In genomic region chr1:155191904-155192303, GRCh38 we compare ENCODE assay signal across 12 cellular contexts. TPM values are rescaled to one million over a fixed set of nuclear protein-coding genes. Genes with fewer than 3 reads are reported as not detected.
DNase-seq lines count a peak whose midpoint lies in the region; ATAC-seq and TF ChIP-seq lines count a peak whose summit lies in the region.
"Had no signal": no experiment of that assay in that cellular context is flagged by ENCODE, and none has a peak within 500 bp of the region (broad histone marks: within the 10 kb centered on the region; RNA-seq: fewer than 3 reads in every experiment).

No MANE protein-coding gene starts in this region.

- H3K9me3 Mint-ChIP-seq in H9, result peaks cover 4 to 5% of the 10 kb centered on the region in 2 experiments; a peak in 4 of 5 replicates
- H3K9me3 Mint-ChIP-seq in chondrocyte (ENCODE audit: low read depth), result no peaks in the 10 kb centered on the region
- H3K9me3 Mint-ChIP-seq in naive thymus-derived CD8-positive, alpha-beta T cell, result no peaks in the 10 kb centered on the region

- H3K27me3 Mint-ChIP-seq in H9 (ENCODE audit: low read depth), result peaks cover 5% of the 10 kb centered on the region
- no peaks in the 10 kb centered on the region for H3K27me3 Mint-ChIP-seq in chondrocyte (ENCODE audit: low read depth)
- peaks cover 0 to 2% (median 0%) of the 10 kb centered on the region in 5 donors for H3K27me3 Mint-ChIP-seq in naive thymus-derived CD8-positive, alpha-beta T cell

- H3K27ac ChIP-seq in ACC112 (ENCODE audit: low read depth, low read length), result 0 out of 2 replicates have a peak overlapping the region, but pooled peaks have one; percentile 29
- H3K27ac ChIP-seq in H9 (ENCODE audit: insufficient read length, low read depth, low read length), result no peak overlapping the region
- H3K27ac ChIP-seq: SJSA1 had no signal

- no peak overlapping the region for H3K56ac ChIP-seq in H9 (ENCODE audit: insufficient read length, low read depth, low read length)

- H3K36me3 Mint-ChIP-seq in H9 (ENCODE audit: insufficient read depth in 1 of 3, low read depth in 3 of 3), result peaks cover 14 to 20% (median 15%) of the 10 kb centered on the region in 3 experiments
- peaks cover 4% of the 10 kb centered on the region for H3K36me3 Mint-ChIP-seq in chondrocyte (ENCODE audit: low read depth)
- no peaks in the 10 kb centered on the region for H3K36me3 Mint-ChIP-seq in naive thymus-derived CD8-positive, alpha-beta T cell

- H3K23me2 ChIP-seq in H9 (ENCODE audit: insufficient read length, low read depth, low read length, poor library complexity, severe bottlenecking), result peaks cover 27% of the 10 kb centered on the region

- H3K4me2 ChIP-seq in H9 (ENCODE audit: insufficient read depth, insufficient read length, low read length), result no peak overlapping the region

- H3T11ph ChIP-seq in H9 (ENCODE audit: low read length), result no peak overlapping the region

- no peak overlapping the region for H2AFZ ChIP-seq in ACC112 (ENCODE audit: low read length, unreplicated experiment)
- H2AFZ ChIP-seq in H9 (ENCODE audit: low read length), result no peak overlapping the region

- no peak overlapping the region for H4K91ac ChIP-seq in H9 (ENCODE audit: insufficient read length, low read depth, low read length)

- H3K4ac ChIP-seq in H9 (ENCODE audit: low read depth, low read length), result no peak overlapping the region

- no peak overlapping the region for H4K5ac ChIP-seq in H9 (ENCODE audit: insufficient read length, low read depth, low read length)

- H3K79me2 ChIP-seq in ACC112 (ENCODE audit: control insufficient read depth, insufficient read depth, low read length, unreplicated experiment), result peaks cover 17% of the 10 kb centered on the region
- peaks cover 12% of the 10 kb centered on the region; the same call in 1 of the 2 replicates for H3K79me2 ChIP-seq in H9 (ENCODE audit: insufficient read depth, low read length)

- H4K20me1 ChIP-seq in H9 (ENCODE audit: control insufficient read depth, insufficient read depth, insufficient read length), result no peaks in the 10 kb centered on the region

- H3K9ac ChIP-seq in H9 (ENCODE audit: extremely low read depth, insufficient read length, low read length), result no peak overlapping the region

- H3K9me3 ChIP-seq in H9 (ENCODE audit: control insufficient read depth, low read depth, low read length), result no peaks in the 10 kb centered on the region
- H3K9me3 ChIP-seq: SJSA1 had no signal

- ATAC-seq in naive thymus-derived CD8-positive, alpha-beta T cell, result no peak

- no peak overlapping the region for H2BK120ac ChIP-seq in H9 (ENCODE audit: low read depth, low read length, poor library complexity, severe bottlenecking)

- H2AK5ac ChIP-seq in H9 (ENCODE audit: insufficient read length, low read length), result no peak overlapping the region

- H3K23ac ChIP-seq in H9 (ENCODE audit: insufficient read length, low read depth, low read length), result no peak overlapping the region

- no peak for TF ChIP-seq CTCF in H9 (conservative IDR thresholded peaks at IDR 0.05)
- no peak for TF ChIP-seq CTCF in chondrocyte (IDR thresholded peaks at IDR 0.05)

- H3K4me3 Mint-ChIP-seq in H9 (peak overlapping the region in 1 of 2 experiments; percentile 43; a peak in 1 of 5 replicates), chondrocyte (ENCODE audit: unreplicated experiment) (no peak overlapping the region)
- H3K4me3 Mint-ChIP-seq in naive thymus-derived CD8-positive, alpha-beta T cell, result peak overlapping the region in 6 of 10 donors; percentile 8 to 97 (median 38)

- no peak overlapping the region for H2BK15ac ChIP-seq in H9 (ENCODE audit: low read depth, low read length)

- H3K4me1 ChIP-seq in ACC112 (ENCODE audit: control insufficient read depth, insufficient read depth, low read length, unreplicated experiment), result peaks cover 25% of the 10 kb centered on the region
- H3K4me1 ChIP-seq in H9 (ENCODE audit: insufficient read depth, low read length), result peaks cover 8% of the 10 kb centered on the region

- H3K14ac ChIP-seq in H9 (ENCODE audit: insufficient read depth, low read length), result no peak overlapping the region

- no CpG with 5 or more reads among the region's 17 CpGs for WGBS in H9 (ENCODE audit: extremely low coverage, insufficient read length, low lambda C conversion rate)

- POLR2A ChIA-PET in naive thymus-derived CD8-positive, alpha-beta T cell (lab: Charles Lee), result interaction anchor here (4.5 to 5.1 kb wide), 3 partner anchors 16 to 34 kb away, joined by 27 to 150 read pairs (median 65); partner anchors contain the start of genes KRTCAP2, MTX1, THBS3 and TRIM46

- H3K79me1 ChIP-seq in H9 (ENCODE audit: insufficient read depth, low read depth, low read length, poor library complexity, severe bottlenecking), result no peaks in the 10 kb centered on the region

- H2BK12ac ChIP-seq in H9 (ENCODE audit: insufficient read length, low read depth, low read length), result no peak overlapping the region

- no peak overlapping the region for H4K8ac ChIP-seq in H9 (replicated peaks; ENCODE audit: insufficient read length, low read depth, low read length)

- peak overlapping the region in 2 of 3 experiments; percentile 56 to 74; a peak in 2 of 7 replicates for H3K27ac Mint-ChIP-seq in H9
- H3K27ac Mint-ChIP-seq in chondrocyte (ENCODE audit: unreplicated experiment), result peak overlapping the region; percentile 80
- peak overlapping the region in 9 of 10 donors; percentile 25 to 98 (median 87) for H3K27ac Mint-ChIP-seq in naive thymus-derived CD8-positive, alpha-beta T cell

- H2BK5ac ChIP-seq in H9 (ENCODE audit: insufficient read length, low read length), result no peak overlapping the region

- H3K4me1 Mint-ChIP-seq in H9, result peaks cover 27 to 38% of the 10 kb centered on the region in 2 experiments
- peaks cover 47% of the 10 kb centered on the region for H3K4me1 Mint-ChIP-seq in chondrocyte (ENCODE audit: low read depth)
- peaks cover 24 to 39% (median 31%) of the 10 kb centered on the region in 4 donors for H3K4me1 Mint-ChIP-seq in naive thymus-derived CD8-positive, alpha-beta T cell

- H3K18ac ChIP-seq in H9 (ENCODE audit: insufficient read length, low read depth, low read length), result no peak overlapping the region

- H3K36me3 ChIP-seq in ACC112 (ENCODE audit: insufficient read depth, low read length), result peaks cover 6% of the 10 kb centered on the region; the same call in 1 of the 2 replicates

- H3K4me3 ChIP-seq in ACC112 (ENCODE audit: low read depth, low read length), result no peak overlapping the region
- H3K4me3 ChIP-seq: SJSA1 had no signal

- H3K27me3 ChIP-seq in ACC112 (ENCODE audit: insufficient read depth, low read length) (no peaks in the 10 kb centered on the region), H9 (ENCODE audit: insufficient read depth, low read length) (no peaks in the 10 kb centered on the region)
- H3K27me3 ChIP-seq: SJSA1 had no signal

- no peak overlapping the region for H2BK20ac ChIP-seq in H9 (ENCODE audit: low read depth, low read length, poor library complexity, severe bottlenecking)

- no peak for DNase-seq in H9
- peak; percentile 87 for DNase-seq in chondrocyte (ENCODE audit: low spot score)
- DNase-seq in naive thymus-derived CD8-positive, alpha-beta T cell, result peak in 1 of 10 donors; percentile 57
- no peak for DNase-seq in NK-92 treated with Interleukin-12 subunit alpha and Interleukin-12 subunit beta, amount 100 ng/mL, for 24 hours (lab: John Stamatoyannopoulos, UW)
- no peak for DNase-seq in NCI-H1436 (lab: John Stamatoyannopoulos, UW)
- DNase-seq in NOMO-1 (lab: John Stamatoyannopoulos, UW; ENCODE audit: unreplicated experiment in 2 of 2), result no peak
- no peak for DNase-seq in foreskin melanocyte
- DNase-seq: cerebellar nuclear complex; IMR-90; stimulated activated naive CD4-positive, alpha-beta T cell treated with Interleukin-2 at 50 U/mL for 16 hours had no signal

RNA-seq across cellular contexts. Expression of gene THBS3, which starts 15.8 kb away (rescaled TPM):
- total RNA-seq in H9 (2021) (5.0 and 5.9 TPM in 2 replicates), chondrocyte (112 to 127 TPM (median 118 TPM) in 3 replicates)
- 10 to 100 TPM; 36.8 to 37.9 TPM for total RNA-seq in naive thymus-derived CD8-positive, alpha-beta T cell
- polyA plus RNA-seq in naive thymus-derived CD8-positive, alpha-beta T cell, result 1 to 10 TPM; 1.2 to 3.8 (median 3.0) TPM

RNA-seq across cellular contexts. Expression of gene MTX1, which starts 16.6 kb away (rescaled TPM):
- total RNA-seq in H9 (2021), result 43.6 and 45.0 TPM in 2 replicates
- 28.2 to 49.1 TPM (median 29.8 TPM) in 3 replicates for total RNA-seq in chondrocyte
- total RNA-seq in naive thymus-derived CD8-positive, alpha-beta T cell, result 10 to 100 TPM; 26.9 to 27.1 TPM
- polyA plus RNA-seq in naive thymus-derived CD8-positive, alpha-beta T cell, result 10 to 100 TPM; 45.8 to 50.7 (median 48.5) TPM

RNA-seq across cellular contexts. Expression of gene TRIM46, which starts 18.3 kb away (rescaled TPM):
- 16.5 and 18.4 TPM in 2 replicates for total RNA-seq in H9 (2021)
- total RNA-seq in chondrocyte, result 9.6 to 10.7 TPM (median 9.7 TPM) in 3 replicates
- total RNA-seq in naive thymus-derived CD8-positive, alpha-beta T cell, result 1 to 10 TPM; 4.0 to 4.1 TPM
- polyA plus RNA-seq in naive thymus-derived CD8-positive, alpha-beta T cell, result under 1 TPM; 0.40 to 0.92 (median 0.60) TPM

RNA-seq across cellular contexts. Expression of gene KRTCAP2, which starts 18.8 kb away (rescaled TPM):
- total RNA-seq in H9 (2021) (149 and 152 TPM in 2 replicates), chondrocyte (159 to 202 TPM (median 174 TPM) in 3 replicates)
- 100 to 1,000 TPM; 148 to 152 TPM for total RNA-seq in naive thymus-derived CD8-positive, alpha-beta T cell
- 100 to 1,000 TPM; 453 to 495 (median 490) TPM for polyA plus RNA-seq in naive thymus-derived CD8-positive, alpha-beta T cell

RNA-seq across cellular contexts. Expression of gene DPM3, which starts 51.6 kb away (rescaled TPM):
- total RNA-seq in H9 (2021), result 47.4 and 48.5 TPM in 2 replicates
- total RNA-seq in chondrocyte, result 41.3 to 73.3 TPM (median 48.9 TPM) in 3 replicates
- 10 to 100 TPM; 45.2 to 59.8 TPM for total RNA-seq in naive thymus-derived CD8-positive, alpha-beta T cell
- polyA plus RNA-seq in naive thymus-derived CD8-positive, alpha-beta T cell, result 100 to 1,000 TPM; 103 to 159 (median 159) TPM
